20 cellular contexts compared by ENCODE assay signal in the genomic region with DNA sequence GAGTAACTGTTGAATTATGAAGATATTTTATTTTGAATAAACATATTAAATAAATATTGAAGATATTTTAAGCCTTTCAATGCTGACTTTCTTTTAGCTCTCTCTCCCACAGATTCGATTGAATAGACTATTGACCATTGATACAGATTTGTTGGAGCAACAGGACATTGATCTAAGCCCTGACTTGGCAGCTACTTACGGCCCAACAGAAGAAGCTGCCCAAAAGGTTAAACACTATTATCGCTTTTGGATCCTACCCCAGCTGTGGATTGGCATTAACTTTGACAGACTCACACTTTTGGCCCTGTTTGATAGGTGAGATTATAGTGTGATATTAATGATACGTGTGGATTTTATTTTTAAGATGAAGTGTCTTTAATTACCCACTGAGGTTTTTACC.
DNase-seq lines count a peak whose midpoint lies in the region; ATAC-seq and TF ChIP-seq lines count a peak whose summit lies in the region.
"Had no signal": no experiment of that assay in that cellular context is flagged by ENCODE, and none has a peak within 500 bp of the region (broad histone marks: within the 10 kb centered on the region; RNA-seq: fewer than 3 reads in every experiment).

No MANE protein-coding gene starts in this region.

- 75 to 88% (median 86%) methylated on average over 4 of the region's 4 CpGs for WGBS in heart left ventricle, 4 donors

- peaks cover 26% of the 10 kb centered on the region for H3K36me3 Mint-ChIP-seq in T-helper 17 cell (ENCODE audit: low read depth)
- H3K36me3 Mint-ChIP-seq in activated CD4-positive, alpha-beta memory T cell treated with anti-CD3 and anti-CD28 coated beads, Interleukin-2, amount 10 ng/mL, durations not matched to agents 7 days and 5 days (ENCODE audit: low read depth), result peaks cover 47% of the 10 kb centered on the region

- POLR2A ChIA-PET in activated CD4-positive, alpha-beta memory T cell treated with anti-CD3 and anti-CD28 coated beads, Interleukin-2, amount 10 ng/mL, durations not matched to agents 7 days and 5 days (lab: Charles Lee), result no interaction called here

- H3K4me1 Mint-ChIP-seq in T-helper 17 cell, result peaks cover 39% of the 10 kb centered on the region
- peaks cover 12% of the 10 kb centered on the region for H3K4me1 Mint-ChIP-seq in activated CD4-positive, alpha-beta memory T cell treated with anti-CD3 and anti-CD28 coated beads, Interleukin-2, amount 10 ng/mL, durations not matched to agents 7 days and 5 days
- H3K4me1 Mint-ChIP-seq: B cell, H9 had no signal

- H3K27me3 ChIP-seq in cardiac muscle cell (no peaks in the 10 kb centered on the region), heart left ventricle (no peaks in the 10 kb centered on the region)
- H3K27me3 ChIP-seq: BLaER1 had no signal

- TF ChIP-seq POLR2A in heart left ventricle (IDR thresholded peaks at IDR 0.05), result no peak

- ATAC-seq in heart left ventricle (no peak), T-helper 17 cell (no peak), left lobe of liver (peak; percentile 88)
- ATAC-seq: CD8-positive, alpha-beta T cell; GM12878; HCT116 had no signal

- H3K4me3 ChIP-seq in cardiac muscle cell (no peak overlapping the region), heart left ventricle (no peak overlapping the region)
- H3K4me3 ChIP-seq: BLaER1, GM12878, GM23248 had no signal

- H3K9me3 Mint-ChIP-seq in activated CD4-positive, alpha-beta memory T cell treated with anti-CD3 and anti-CD28 coated beads, Interleukin-2, amount 10 ng/mL, durations not matched to agents 7 days and 5 days, result no peaks in the 10 kb centered on the region
- H3K9me3 Mint-ChIP-seq: CD4-positive, CD25-positive, alpha-beta regulatory T cell; CD8-positive, alpha-beta T cell; H9 had no signal

- H3K36me3 ChIP-seq in cardiac muscle cell (peaks cover 19% of the 10 kb centered on the region), heart left ventricle (peaks cover 0 to 58% (median 42%) of the 10 kb centered on the region in 9 donors)

- CTCF ChIA-PET in activated CD4-positive, alpha-beta memory T cell treated with anti-CD3 and anti-CD28 coated beads, Interleukin-2, amount 10 ng/mL, durations not matched to agents 7 days and 5 days (lab: Charles Lee), result interaction anchor here (0.7 to 2.0 kb wide), 5 partner anchors 14 to 139 kb away, joined by 3 to 7 read pairs (median 3); partner anchors contain the start of gene PCNX1

- H3K27me3 Mint-ChIP-seq in T-helper 17 cell, result no peaks in the 10 kb centered on the region
- no peaks in the 10 kb centered on the region for H3K27me3 Mint-ChIP-seq in activated CD4-positive, alpha-beta memory T cell treated with anti-CD3 and anti-CD28 coated beads, Interleukin-2, amount 10 ng/mL, durations not matched to agents 7 days and 5 days
- H3K27me3 Mint-ChIP-seq: B cell; CD4-positive, CD25-positive, alpha-beta regulatory T cell had no signal

- H3K4me3 Mint-ChIP-seq in T-helper 17 cell, result no peak overlapping the region
- no peak overlapping the region for H3K4me3 Mint-ChIP-seq in activated CD4-positive, alpha-beta memory T cell treated with anti-CD3 and anti-CD28 coated beads, Interleukin-2, amount 10 ng/mL, durations not matched to agents 7 days and 5 days
- H3K4me3 Mint-ChIP-seq: B cell; CD4-positive, CD25-positive, alpha-beta regulatory T cell; CD8-positive, alpha-beta T cell; H9 had no signal

- no peak for TF ChIP-seq CTCF in cardiac muscle cell (IDR thresholded peaks at IDR 0.05; ENCODE audit: low read depth, low read length)
- TF ChIP-seq CTCF in heart left ventricle (IDR thresholded peaks at IDR 0.05), result no peak

- H3K9me3 ChIP-seq in cardiac muscle cell (ENCODE audit: low read depth) (no peaks in the 10 kb centered on the region), heart left ventricle (no peaks in the 10 kb centered on the region), T-helper 17 cell (ENCODE audit: control insufficient read depth, low read length, poor library complexity, severe bottlenecking) (no peaks in the 10 kb centered on the region)
- H3K9me3 ChIP-seq: BLaER1, Caco-2 had no signal

- H3K27ac Mint-ChIP-seq in T-helper 17 cell, result peak overlapping the region; percentile 78
- no peak overlapping the region for H3K27ac Mint-ChIP-seq in activated CD4-positive, alpha-beta memory T cell treated with anti-CD3 and anti-CD28 coated beads, Interleukin-2, amount 10 ng/mL, durations not matched to agents 7 days and 5 days
- H3K27ac Mint-ChIP-seq: B cell; CD8-positive, alpha-beta T cell had no signal

- H3K4me1 ChIP-seq in cardiac muscle cell (ENCODE audit: low read depth) (peaks cover 4% of the 10 kb centered on the region), heart left ventricle (peaks cover 0 to 14% (median 0%) of the 10 kb centered on the region in 12 donors)
- H3K4me1 ChIP-seq: BLaER1, Caco-2 had no signal

- H3K27ac ChIP-seq in cardiac muscle cell (peak overlapping the region; percentile 20), heart left ventricle (no peak overlapping the region)
- H3K27ac ChIP-seq: 22Rv1, BLaER1, C4-2B, GM23248 had no signal

- intact Hi-C loops in heart left ventricle (cut with DNase I), result no loop called here

- no peak for DNase-seq in cardiac muscle cell (ENCODE audit: low read depth in 1 of 2, low spot score in 1 of 2)
- no peak for DNase-seq in heart left ventricle
- no peak for DNase-seq in T-helper 17 cell
- DNase-seq in left lobe of liver (ENCODE audit: low spot score), result no peak
- no peak for DNase-seq in iPS-NIHi7 (ENCODE audit: extremely low spot score)
- no peak for DNase-seq in activated CD4-positive, alpha-beta memory T cell treated with anti-CD3 and anti-CD28 coated beads, Interleukin-2, amount 10 ng/mL, durations not matched to agents 7 days and 5 days
- DNase-seq in activated CD8-positive, alpha-beta memory T cell treated with anti-CD3 and anti-CD28 coated beads, Interleukin-2, amount 50 U/mL, for 4 hours, result no peak
- DNase-seq: Caco-2; CD4-positive, CD25-positive, alpha-beta regulatory T cell; CD8-positive, alpha-beta T cell; DMS153; DND-41; GM23248; H9 had no signal
